Comparison of ENCODE assay signal across 9 cellular contexts in genomic region chr17:68197997-68198930, GRCh38. TPM values are rescaled to one million over a fixed set of nuclear protein-coding genes. Genes with fewer than 3 reads are reported as not detected.
A peak's percentile ranks its signal among the peaks of the same experiment; 100 is the strongest.
DNase-seq lines count a peak whose midpoint lies in the region; ATAC-seq and TF ChIP-seq lines count a peak whose summit lies in the region.
"Had no signal": no experiment of that assay in that cellular context is flagged by ENCODE, and none has a peak within 500 bp of the region (broad histone marks: within the 10 kb centered on the region; RNA-seq: fewer than 3 reads in every experiment).

No MANE protein-coding gene starts in this region.

- H3K4me3 ChIP-seq in iPS-20b (ENCODE audit: low read length) (0 out of 2 replicates have a peak overlapping the region, but pooled peaks have one; percentile 5), suprapubic skin (peak overlapping the region; percentile 58)

- H3K27me3 ChIP-seq in iPS-20b (ENCODE audit: insufficient read depth, low read length) (peaks cover 100% of the 10 kb centered on the region), suprapubic skin (peaks cover 55% of the 10 kb centered on the region)

- no peak overlapping the region for H3K9ac ChIP-seq in iPS-20b (ENCODE audit: low read depth, low read length)

- CTCF ChIA-PET in activated CD8-positive, alpha-beta T cell treated with anti-CD3 and anti-CD28 coated beads for 36 hours (lab: Charles Lee): interaction anchor here (1.2 to 5.3 kb wide), 4 partner anchors 14 to 66 kb away, joined by 3 to 73 read pairs (median 37); no protein-coding TSS in a partner anchor
- CTCF ChIA-PET in HEK293T (lab: Yijun Ruan, JAX): no interaction called here

- H3K4me1 Mint-ChIP-seq in activated CD8-positive, alpha-beta T cell treated with anti-CD3 and anti-CD28 coated beads for 36 hours (ENCODE audit: low read depth): peaks cover 38% of the 10 kb centered on the region

- H3K9me3 Mint-ChIP-seq in activated CD8-positive, alpha-beta T cell treated with anti-CD3 and anti-CD28 coated beads for 36 hours: no peaks in the 10 kb centered on the region

- TF ChIP-seq CTCF in activated CD8-positive, alpha-beta T cell treated with anti-CD3 and anti-CD28 coated beads for 36 hours (IDR thresholded peaks at IDR 0.05): no peak
- TF ChIP-seq CTCF in suprapubic skin (IDR thresholded peaks at IDR 0.05): no peak

- H3K36me3 Mint-ChIP-seq in activated CD8-positive, alpha-beta T cell treated with anti-CD3 and anti-CD28 coated beads for 36 hours (ENCODE audit: low read depth): no peaks in the 10 kb centered on the region

- H3K4me3 Mint-ChIP-seq in activated CD8-positive, alpha-beta T cell treated with anti-CD3 and anti-CD28 coated beads for 36 hours: peak overlapping the region; percentile 64

- intact Hi-C loops in activated CD8-positive, alpha-beta T cell treated with anti-CD3 and anti-CD28 coated beads for 36 hours (cut with micrococcal nuclease): no loop called here

- no peak for TF ChIP-seq POLR2A in suprapubic skin (IDR thresholded peaks at IDR 0.05)

- POLR2A ChIA-PET in activated CD8-positive, alpha-beta T cell treated with anti-CD3 and anti-CD28 coated beads for 36 hours (lab: Charles Lee): interaction anchor here (0.6 to 7.1 kb wide), 4 partner anchors 8 to 25 kb away, joined by 3 to 77 read pairs (median 5); no protein-coding TSS in a partner anchor
- POLR2A ChIA-PET in HEK293T (lab: Yijun Ruan, JAX): interaction anchor here (1.4 kb wide), 1 partner anchor 49 kb away, joined by 5 read pairs; the partner anchor contains the start of gene AMZ2

- H3K27ac ChIP-seq in iPS-20b (ENCODE audit: low read length) (no peak overlapping the region), suprapubic skin (no peak overlapping the region)
- H3K27ac ChIP-seq: C4-2B had no signal

- H3K4me1 ChIP-seq in iPS-20b (ENCODE audit: insufficient read depth, low read length) (no peaks in the 10 kb centered on the region), suprapubic skin (peaks cover 54% of the 10 kb centered on the region)

- peak; percentile 44 for DNase-seq in activated T-cell treated with anti-CD3 and anti-CD28 coated beads, Interleukin-2, amount 50 U/mL, for 1 hour
- no peak for DNase-seq in activated T-cell treated with anti-CD3 and anti-CD28 coated beads for 4 hours
- DNase-seq in activated CD8-positive, alpha-beta T cell treated with anti-CD3 and anti-CD28 coated beads for 36 hours: no peak
- peak in 1 of 2 donors; percentile 68 for DNase-seq in suprapubic skin (ENCODE audit: low spot score in 2 of 2)
- no peak for DNase-seq in HEK293T (ENCODE audit: extremely low spot score)
- DNase-seq in glomerular visceral epithelial cell (ENCODE audit: extremely low spot score): no peak

- WGBS in suprapubic skin: 28% methylated on average over 26 of the region's 61 CpGs

- no peak for ATAC-seq in activated CD8-positive, alpha-beta T cell treated with anti-CD3 and anti-CD28 coated beads for 36 hours
- ATAC-seq in GM18868 (IDR thresholded peaks at IDR 0.05; ENCODE audit: unreplicated experiment): no peak

- H3K36me3 ChIP-seq in iPS-20b (ENCODE audit: insufficient read depth, low read depth, low read length): no peaks in the 10 kb centered on the region
- H3K36me3 ChIP-seq in suprapubic skin: no peaks in the 10 kb centered on the region

- TF ChIP-seq EP300 in suprapubic skin (IDR thresholded peaks at IDR 0.05): no peak

- peak overlapping the region; percentile 3 for H3K27ac Mint-ChIP-seq in activated CD8-positive, alpha-beta T cell treated with anti-CD3 and anti-CD28 coated beads for 36 hours

- peaks cover 37% of the 10 kb centered on the region for H3K27me3 Mint-ChIP-seq in activated CD8-positive, alpha-beta T cell treated with anti-CD3 and anti-CD28 coated beads for 36 hours

- H3K9me3 ChIP-seq in iPS-20b (ENCODE audit: insufficient read depth, low read depth, low read length): no peaks in the 10 kb centered on the region
- no peaks in the 10 kb centered on the region for H3K9me3 ChIP-seq in suprapubic skin

TF ChIP-seq in HEK293T, 16 proteins besides CTCF, POLR2A, EP300 and RAD21:
- TF ChIP-seq SP1 (IDR thresholded peaks at IDR 0.05) (no peak), LEF1 (IDR thresholded peaks at IDR 0.05; ENCODE audit: borderline replicate concordance) (no peak), SUZ12 (IDR thresholded peaks at IDR 0.05) (no peak), FOXK2 (IDR thresholded peaks at IDR 0.05) (no peak), ARNT (IDR thresholded peaks at IDR 0.05) (no peak)

RNA-seq across cellular contexts. Expression of gene AMZ2, which starts 49.6 kb away (rescaled TPM):
- 100 to 1,000 TPM; 132 to 141 TPM for total RNA-seq in activated CD8-positive, alpha-beta T cell treated with anti-CD3 and anti-CD28 coated beads for 36 hours
- total RNA-seq in suprapubic skin: 10 to 100 TPM; 35.8 to 47.1 (median 41.5) TPM
